9 cellular contexts compared by ENCODE assay signal in genomic region chr16:56933828-56934598, GRCh38. TPM values are rescaled to one million over a fixed set of nuclear protein-coding genes. Genes with fewer than 3 reads are reported as not detected.
A peak's percentile ranks its signal among the peaks of the same experiment; 100 is the strongest.
DNase-seq lines count a peak whose midpoint lies in the region; ATAC-seq, FAIRE-seq and TF ChIP-seq lines count a peak whose summit lies in the region.
"Had no signal": no experiment of that assay in that cellular context is flagged by ENCODE, and none has a peak within 500 bp of the region (broad histone marks: within the 10 kb centered on the region; RNA-seq: fewer than 3 reads in every experiment).

No MANE protein-coding gene starts in this region.

- H2AFZ ChIP-seq in GM23248, result no peak overlapping the region

- FAIRE-seq in small intestine (lab: Jason Lieb, UNC), result no peak

- H3K4me1 ChIP-seq in GM23248 (ENCODE audit: insufficient read depth), result peaks cover 35% of the 10 kb centered on the region
- peaks cover 12% of the 10 kb centered on the region for H3K4me1 ChIP-seq in foreskin keratinocyte
- no peaks in the 10 kb centered on the region for H3K4me1 ChIP-seq in small intestine (ENCODE audit: control insufficient read depth in 2 of 2, insufficient read depth in 1 of 2, low read depth in 1 of 2, low read length in 1 of 2)

- H3K9me2 ChIP-seq in GM23248 (ENCODE audit: insufficient read depth), result no peaks in the 10 kb centered on the region

- H3K27ac ChIP-seq in GM23248 (peak overlapping the region; percentile 95), VCaP (peak overlapping the region; percentile 92), foreskin keratinocyte (peak overlapping the region; percentile 91), small intestine (ENCODE audit: low read depth in 1 of 2, low read length in 1 of 2) (no peak overlapping the region)

- peaks cover 36% of the 10 kb centered on the region for H4K20me1 ChIP-seq in GM23248 (ENCODE audit: insufficient read depth)

- peaks cover 70% of the 10 kb centered on the region for H3K79me2 ChIP-seq in GM23248 (ENCODE audit: insufficient read depth)

- H3K27me3 ChIP-seq in GM23248 (replicated peaks; ENCODE audit: insufficient read depth) (no peaks in the 10 kb centered on the region), foreskin keratinocyte (no peaks in the 10 kb centered on the region), small intestine (ENCODE audit: control insufficient read depth in 2 of 2, insufficient read depth in 2 of 2, low read length in 2 of 2) (no peaks in the 10 kb centered on the region)

- H3K36me3 ChIP-seq in GM23248 (ENCODE audit: low read depth) (peaks cover 49% of the 10 kb centered on the region), small intestine (ENCODE audit: control insufficient read depth in 2 of 2, insufficient read depth in 2 of 2, low read length in 2 of 2) (peaks cover 11 to 16% of the 10 kb centered on the region in 2 donors)

- peak overlapping the region; percentile 96 for H3K4me2 ChIP-seq in GM23248 (ENCODE audit: unreplicated experiment)

- H3K4me3 ChIP-seq in GM23248, result peak overlapping the region; percentile 98
- H3K4me3 ChIP-seq in small intestine (ENCODE audit: low read depth in 1 of 2, low read length in 2 of 2), result peak overlapping the region; percentile 32 to 96

- peak overlapping the region; percentile 100 for H3K9ac ChIP-seq in GM23248

- peaks cover 56% of the 10 kb centered on the region for H3F3A ChIP-seq in GM23248 (ENCODE audit: insufficient read depth)

- in situ Hi-C loops in GM23248 (cut with MboI), result no loop called here

- DNase-seq in GM23248 (no peak), foreskin keratinocyte (no peak), small intestine (no peak), NCI-H2029 treated with DMSO at 0.1 percent for 48 hours (lab: John Stamatoyannopoulos, UW) (no peak), OCI-M2 (lab: John Stamatoyannopoulos, UW; ENCODE audit: unreplicated experiment) (no peak)
- DNase-seq in central memory CD4-positive, alpha-beta T cell, result no peak
- DNase-seq: stimulated activated CD4-positive, alpha-beta T cell treated with anti-CD3 and anti-CD28 coated beads, Interleukin-2, amount 100 ng/mL, for 48 hours had no signal

- ATAC-seq in foreskin keratinocyte, result no peak
- no peak for ATAC-seq in HG03460 (IDR thresholded peaks at IDR 0.05; ENCODE audit: unreplicated experiment)

- TF ChIP-seq CTCF in VCaP (conservative IDR thresholded peaks at IDR 0.05) (no peak), foreskin keratinocyte (conservative IDR thresholded peaks at IDR 0.05) (no peak)

- 3 to 7% methylated on average over 8 of the region's 8 CpGs for WGBS in GM23248 (ENCODE audit: low coverage in 1 of 2, low lambda C conversion rate in 2 of 2, missing lambda C conversion rate in 2 of 2), 2 experiments
- 10 to 11% (median 10%) methylated on average over 8 of the region's 8 CpGs for WGBS in small intestine, 3 donors

- no peaks in the 10 kb centered on the region for H3K9me3 ChIP-seq in GM23248 (ENCODE audit: low read depth)
- H3K9me3 ChIP-seq in small intestine (ENCODE audit: control insufficient read depth, low read depth), result no peaks in the 10 kb centered on the region

RNA-seq across cellular contexts. Expression of gene HERPUD1, which starts 2.1 kb away (rescaled TPM):
- 218 TPM in 2 replicates for total RNA-seq in GM23248 (2014; rRNA removed; shearing (Covaris generic))
- polyA plus RNA-seq in GM23248 (2016; fragmentation: Nextera tagmentation; extraction: Ambion mirVana), result 299 and 302 TPM in 2 replicates
- total RNA-seq in foreskin keratinocyte, result 124 and 170 TPM in 2 replicates
- 108 and 144 TPM in 2 replicates for polyA plus RNA-seq in foreskin keratinocyte
- polyA plus RNA-seq in small intestine, result 100 to 1,000 TPM in 1 of 3 donors, 10 to 100 TPM in 2; 25.9 to 126 (median 68.1) TPM

RNA-seq across cellular contexts. Expression of gene CETP, which starts 27.7 kb away (rescaled TPM):
- total RNA-seq in GM23248 (2014; rRNA removed; shearing (Covaris generic)), result not detected in 2 replicates
- polyA plus RNA-seq in GM23248 (2016; fragmentation: Nextera tagmentation; extraction: Ambion mirVana) (not detected in 2 replicates), foreskin keratinocyte (not detected in 2 replicates), small intestine (1 to 10 TPM in 1 of 3 donors, under 1 TPM in 1, not detected in 1; 0.34 to 1.6 TPM)
- total RNA-seq in foreskin keratinocyte, result not detected in 2 replicates

RNA-seq across cellular contexts. Expression of gene NLRC5, which starts 55.3 kb away (rescaled TPM):
- total RNA-seq in GM23248 (2014; rRNA removed; shearing (Covaris generic)), result 17.1 and 23.8 TPM in 2 replicates
- polyA plus RNA-seq in GM23248 (2016; fragmentation: Nextera tagmentation; extraction: Ambion mirVana) (9.3 and 10.6 TPM in 2 replicates), foreskin keratinocyte (5.2 and 5.8 TPM in 2 replicates), small intestine (10 to 100 TPM in 2 of 3 donors, 1 to 10 TPM in 1; 6.3 to 29.2 (median 25.4) TPM)
- 8.4 and 10.3 TPM in 2 replicates for total RNA-seq in foreskin keratinocyte

Comparison
In these comparisons a context has a peak if more than half of its experiments do, and no peak if none do; other contexts are left out.
1. H3K27ac ChIP-seq: peak in GM23248 (single experiment), VCaP (single experiment) and foreskin keratinocyte (single experiment); none in small intestine (0 of 2).